17 cellular contexts compared by ENCODE assay signal in genomic region chr14:24316597-24316950, GRCh38. TPM values are rescaled to one million over a fixed set of nuclear protein-coding genes. Genes with fewer than 3 reads are reported as not detected.
DNase-seq lines count a peak whose midpoint lies in the region; ATAC-seq and TF ChIP-seq lines count a peak whose summit lies in the region.
"Had no signal": no experiment of that assay in that cellular context is flagged by ENCODE, and none has a peak within 500 bp of the region (broad histone marks: within the 10 kb centered on the region; RNA-seq: fewer than 3 reads in every experiment).

No MANE protein-coding gene starts in this region.

- H3K4me3 ChIP-seq in left ventricle myocardium inferior, result peak overlapping the region; percentile 41
- no peak overlapping the region for H3K4me3 ChIP-seq in left lung
- no peak overlapping the region for H3K4me3 ChIP-seq in upper lobe of right lung
- H3K4me3 ChIP-seq: thoracic aorta had no signal

- H3K27ac Mint-ChIP-seq in HFFc6, result no peak overlapping the region
- H3K27ac Mint-ChIP-seq in stimulated activated memory B cell treated with anti-CD40 and anti-IgM and Interleukin-4, amounts not matched to agents 10 μg/mL and 1 μg/mL and 100 μg/mL, for 72 hours, result no peak overlapping the region
- H3K27ac Mint-ChIP-seq: activated naive CD8-positive, alpha-beta T cell treated with anti-CD3 and anti-CD28 coated beads for 36 hours had no signal

- no peaks in the 10 kb centered on the region for H3K36me3 Mint-ChIP-seq in HFFc6 (ENCODE audit: low read depth)
- peaks cover 4% of the 10 kb centered on the region for H3K36me3 Mint-ChIP-seq in stimulated activated memory B cell treated with anti-CD40 and anti-IgM and Interleukin-4, amounts not matched to agents 10 μg/mL and 1 μg/mL and 100 μg/mL, for 72 hours
- H3K36me3 Mint-ChIP-seq: IgD-negative memory B cell had no signal

- no peak for ATAC-seq in left lung
- ATAC-seq in upper lobe of right lung, result peak; percentile 5
- ATAC-seq in stimulated activated memory B cell treated with anti-CD40 and anti-IgM and Interleukin-4, amounts not matched to agents 10 μg/mL and 1 μg/mL and 100 μg/mL, for 72 hours, result no peak
- ATAC-seq: activated CD4-positive, CD25-positive, alpha-beta regulatory T cell treated with anti-CD3 and anti-CD28 coated beads, Interleukin-2, amount 50 U/mL, for 24 hours had no signal

- H3K27me3 Mint-ChIP-seq in HFFc6 (ENCODE audit: insufficient read depth), result peaks cover 26% of the 10 kb centered on the region
- peaks cover 22% of the 10 kb centered on the region for H3K27me3 Mint-ChIP-seq in stimulated activated memory B cell treated with anti-CD40 and anti-IgM and Interleukin-4, amounts not matched to agents 10 μg/mL and 1 μg/mL and 100 μg/mL, for 72 hours
- H3K27me3 Mint-ChIP-seq: activated naive CD8-positive, alpha-beta T cell treated with anti-CD3 and anti-CD28 coated beads for 36 hours; central memory CD8-positive, alpha-beta T cell; IgD-negative memory B cell had no signal

- TF ChIP-seq CTCF in left ventricle myocardium inferior (IDR thresholded peaks at IDR 0.05; ENCODE audit: borderline replicate concordance) (no peak), left lung (IDR thresholded peaks at IDR 0.05) (no peak), upper lobe of right lung (IDR thresholded peaks at IDR 0.05) (no peak), HFFc6 (IDR thresholded peaks at IDR 0.05) (no peak)

- peaks cover 15% of the 10 kb centered on the region for H3K4me1 Mint-ChIP-seq in HFFc6 (ENCODE audit: low read depth)
- peaks cover 27% of the 10 kb centered on the region for H3K4me1 Mint-ChIP-seq in stimulated activated memory B cell treated with anti-CD40 and anti-IgM and Interleukin-4, amounts not matched to agents 10 μg/mL and 1 μg/mL and 100 μg/mL, for 72 hours

- peak overlapping the region; percentile 88 for H3K27ac ChIP-seq in left ventricle myocardium inferior (replicated peaks)
- peak overlapping the region in 1 of 2 donors; percentile 95 for H3K27ac ChIP-seq in left lung
- H3K27ac ChIP-seq in upper lobe of right lung, result peak overlapping the region; percentile 63
- H3K27ac ChIP-seq: epithelial cell of prostate, thoracic aorta had no signal

- intact Hi-C loops in left ventricle myocardium inferior (cut with micrococcal nuclease), result no loop called here
- intact Hi-C loops in cardiac septum (cut with DNase I), result no loop called here
- intact Hi-C loops in left lung (cut with DNase I), result no loop called here
- intact Hi-C loops in upper lobe of right lung (cut with DNase I), result no loop called here

- DNase-seq in left ventricle myocardium inferior (no peak), cardiac septum (ENCODE audit: low spot score) (no peak), left lung (peak; percentile 30 to 71), upper lobe of right lung (no peak), HFFc6 (no peak)
- DNase-seq: activated naive CD8-positive, alpha-beta T cell treated with anti-CD3 and anti-CD28 coated beads for 36 hours; hippocampal formation; NCI-H1417; NCI-H510A; nucleus accumbens had no signal

- H3K4me1 ChIP-seq in left ventricle myocardium inferior (peaks cover 60% of the 10 kb centered on the region), left lung (peaks cover 24 to 78% of the 10 kb centered on the region in 2 donors), upper lobe of right lung (peaks cover 56% of the 10 kb centered on the region)

- H3K27me3 ChIP-seq in left ventricle myocardium inferior (ENCODE audit: low read depth) (peaks cover 46% of the 10 kb centered on the region), left lung (peaks cover 0 to 37% of the 10 kb centered on the region in 2 donors), upper lobe of right lung (peaks cover 23% of the 10 kb centered on the region)

- H3K4me3 Mint-ChIP-seq in HFFc6, result no peak overlapping the region
- H3K4me3 Mint-ChIP-seq in stimulated activated memory B cell treated with anti-CD40 and anti-IgM and Interleukin-4, amounts not matched to agents 10 μg/mL and 1 μg/mL and 100 μg/mL, for 72 hours, result no peak overlapping the region
- H3K4me3 Mint-ChIP-seq: activated naive CD8-positive, alpha-beta T cell treated with anti-CD3 and anti-CD28 coated beads for 36 hours; central memory CD8-positive, alpha-beta T cell; IgD-negative memory B cell had no signal

- H3K9me3 ChIP-seq in left ventricle myocardium inferior (replicated peaks) (no peaks in the 10 kb centered on the region), left lung (no peaks in the 10 kb centered on the region), upper lobe of right lung (no peaks in the 10 kb centered on the region)
- H3K9me3 ChIP-seq: thoracic aorta had no signal

- H3K9me3 Mint-ChIP-seq in HFFc6, result no peaks in the 10 kb centered on the region
- no peaks in the 10 kb centered on the region for H3K9me3 Mint-ChIP-seq in stimulated activated memory B cell treated with anti-CD40 and anti-IgM and Interleukin-4, amounts not matched to agents 10 μg/mL and 1 μg/mL and 100 μg/mL, for 72 hours
- H3K9me3 Mint-ChIP-seq: activated naive CD8-positive, alpha-beta T cell treated with anti-CD3 and anti-CD28 coated beads for 36 hours; central memory CD8-positive, alpha-beta T cell; IgD-negative memory B cell had no signal

- H3K36me3 ChIP-seq in left ventricle myocardium inferior, result peaks cover 19% of the 10 kb centered on the region
- peaks cover 0 to 37% of the 10 kb centered on the region in 2 donors for H3K36me3 ChIP-seq in left lung
- H3K36me3 ChIP-seq in upper lobe of right lung, result no peaks in the 10 kb centered on the region
- H3K36me3 ChIP-seq: thoracic aorta had no signal

RNA-seq across cellular contexts. Expression of gene LTB4R, which starts 5.3 kb away (rescaled TPM):
- total RNA-seq in left ventricle myocardium inferior (1.8 TPM), cardiac septum (1.8 TPM), left lung (10 to 100 TPM in 1 of 2 donors, 1 to 10 TPM in 1; 5.9 to 26.1 TPM), upper lobe of right lung (9.8 TPM)
- total RNA-seq in HFFc6 (2021; fragmentation: NEBNext Ultra II Directional; extraction: Animal tissue kit (Norgen Biotek cat#: 25700)), result 1 to 10 TPM; 1.5 to 2.9 (median 1.9) TPM

RNA-seq across cellular contexts. Expression of gene LTB4R2, which starts 6.6 kb away (rescaled TPM):
- 0.71 TPM for total RNA-seq in left ventricle myocardium inferior
- total RNA-seq in cardiac septum, result 2.2 TPM
- 1 to 10 TPM; 4.5 to 6.3 TPM for total RNA-seq in left lung
- total RNA-seq in upper lobe of right lung, result 6.4 TPM
- 1 to 10 TPM; 2.2 to 3.0 (median 2.3) TPM for total RNA-seq in HFFc6 (2021; fragmentation: NEBNext Ultra II Directional; extraction: Animal tissue kit (Norgen Biotek cat#: 25700))

RNA-seq across cellular contexts. Expression of gene CIDEB, which starts 8.8 kb away (rescaled TPM):
- total RNA-seq in left ventricle myocardium inferior (3.1 TPM), cardiac septum (2.4 TPM), left lung (10 to 100 TPM in 1 of 2 donors, 1 to 10 TPM in 1; 9.2 to 22.7 TPM), upper lobe of right lung (18.8 TPM)
- total RNA-seq in HFFc6 (2021; fragmentation: NEBNext Ultra II Directional; extraction: Animal tissue kit (Norgen Biotek cat#: 25700)), result under 1 TPM in 5 of 6 experiments, not detected in 1; 0.17 to 0.40 (median 0.20) TPM
- total RNA-seq: A673 had no signal

RNA-seq across cellular contexts. Expression of gene NOP9, which starts 16.9 kb away (rescaled TPM):
- total RNA-seq in left ventricle myocardium inferior, result 23.4 TPM
- total RNA-seq in cardiac septum, result 28.3 TPM
- total RNA-seq in left lung, result 10 to 100 TPM; 22.4 to 24.8 TPM
- 21.4 TPM for total RNA-seq in upper lobe of right lung
- 10 to 100 TPM; 25.4 to 31.1 (median 28.1) TPM for total RNA-seq in HFFc6 (2021; fragmentation: NEBNext Ultra II Directional; extraction: Animal tissue kit (Norgen Biotek cat#: 25700))

RNA-seq across cellular contexts. Expression of gene DHRS1, which starts 17.0 kb away (rescaled TPM):
- total RNA-seq in left ventricle myocardium inferior (6.9 TPM), cardiac septum (8.5 TPM), left lung (10 to 100 TPM; 24.9 to 50.2 TPM), upper lobe of right lung (28.0 TPM)
- 10 to 100 TPM; 32.9 to 42.2 (median 39.1) TPM for total RNA-seq in HFFc6 (2021; fragmentation: NEBNext Ultra II Directional; extraction: Animal tissue kit (Norgen Biotek cat#: 25700))

Comparison
In these comparisons a context has a peak if more than half of its experiments do, and no peak if none do; other contexts are left out.
1. DNase-seq: peak in left lung (2 of 2); none in left ventricle myocardium inferior (single experiment), cardiac septum (single experiment), upper lobe of right lung (single experiment) and HFFc6 (single experiment).